8 cellular contexts compared by ENCODE assay signal in genomic region chr11:57321996-57322880, GRCh38. TPM values are rescaled to one million over a fixed set of nuclear protein-coding genes. Genes with fewer than 3 reads are reported as not detected.
DNase-seq lines count a peak whose midpoint lies in the region; ATAC-seq and TF ChIP-seq lines count a peak whose summit lies in the region.

No MANE protein-coding gene starts in this region.

- H3K27me3 Mint-ChIP-seq in osteocyte (ENCODE audit: unreplicated experiment) = no peaks in the 10 kb centered on the region

- no peak for TF ChIP-seq CTCF in osteocyte (IDR thresholded peaks at IDR 0.05)

- DNase-seq in DMS79 (lab: John Stamatoyannopoulos, UW) = peak; percentile 45
- peak; percentile 98 for DNase-seq in M059J (ENCODE audit: low read depth)
- DNase-seq in amniotic epithelial cell (ENCODE audit: low read depth) = peak; percentile 98
- DNase-seq in Right ventricle myocardium inferior (ENCODE audit: missing footprints) = peak; percentile 93
- DNase-seq in osteocyte (ENCODE audit: extremely low spot score, unreplicated experiment) = peak; percentile 94
- no peak for DNase-seq in stimulated activated naive CD4-positive, alpha-beta T cell (lab: John Stamatoyannopoulos, UW)

- H3K4me1 Mint-ChIP-seq in osteocyte (ENCODE audit: unreplicated experiment) = peaks cover 60% of the 10 kb centered on the region

- intact Hi-C loops in Right ventricle myocardium inferior (cut with DNase I) = no loop called here

- H3K36me3 Mint-ChIP-seq in osteocyte (ENCODE audit: unreplicated experiment) = peaks cover 28% of the 10 kb centered on the region

- H3K9me3 Mint-ChIP-seq in osteocyte (ENCODE audit: unreplicated experiment) = no peaks in the 10 kb centered on the region

- H3K4me3 Mint-ChIP-seq in osteocyte (ENCODE audit: unreplicated experiment) = peak overlapping the region; percentile 90

- peak; percentile 76 for ATAC-seq in Right ventricle myocardium inferior
- no peak for ATAC-seq in HG03442 (IDR thresholded peaks at IDR 0.05; ENCODE audit: unreplicated experiment)
- no peak for ATAC-seq in HG03432 (IDR thresholded peaks at IDR 0.05; ENCODE audit: unreplicated experiment)

- H3K27ac Mint-ChIP-seq in osteocyte (ENCODE audit: unreplicated experiment) = peak overlapping the region; percentile 99

RNA-seq across cellular contexts. Expression of gene TNKS1BP1, which starts 2.5 kb away (rescaled TPM):
- total RNA-seq in M059J (2014; rRNA removed; shearing (Covaris generic)) = 18.4 and 44.4 TPM in 2 replicates
- 51.2 TPM for total RNA-seq in Right ventricle myocardium inferior
- total RNA-seq in osteocyte = 152 and 169 TPM in 2 replicates

RNA-seq across cellular contexts. Expression of gene SSRP1, which starts 13.5 kb away (rescaled TPM):
- total RNA-seq in M059J (2014; rRNA removed; shearing (Covaris generic)) = 96.0 and 145 TPM in 2 replicates
- total RNA-seq in Right ventricle myocardium inferior = 33.8 TPM
- 97.4 and 99.4 TPM in 2 replicates for total RNA-seq in osteocyte

RNA-seq across cellular contexts. Expression of gene P2RX3, which starts 15.9 kb away (rescaled TPM):
- total RNA-seq in M059J (2014; rRNA removed; shearing (Covaris generic)) = not detected in 2 replicates
- 3.2 TPM for total RNA-seq in Right ventricle myocardium inferior
- not detected in 2 replicates for total RNA-seq in osteocyte

RNA-seq across cellular contexts. Expression of gene PRG3, which starts 58.7 kb away (rescaled TPM):
- not detected in 2 replicates for total RNA-seq in M059J (2014; rRNA removed; shearing (Covaris generic))
- total RNA-seq in Right ventricle myocardium inferior (not detected), osteocyte (not detected in 2 replicates)

Comparison
In these comparisons a context has a peak if more than half of its experiments do, and no peak if none do; other contexts are left out.
1. DNase-seq: peak in DMS79 (single experiment), M059J (single experiment), amniotic epithelial cell (single experiment), Right ventricle myocardium inferior (single experiment) and osteocyte (single experiment); none in stimulated activated naive CD4-positive, alpha-beta T cell (0 of 6).